In the genomic region with DNA sequence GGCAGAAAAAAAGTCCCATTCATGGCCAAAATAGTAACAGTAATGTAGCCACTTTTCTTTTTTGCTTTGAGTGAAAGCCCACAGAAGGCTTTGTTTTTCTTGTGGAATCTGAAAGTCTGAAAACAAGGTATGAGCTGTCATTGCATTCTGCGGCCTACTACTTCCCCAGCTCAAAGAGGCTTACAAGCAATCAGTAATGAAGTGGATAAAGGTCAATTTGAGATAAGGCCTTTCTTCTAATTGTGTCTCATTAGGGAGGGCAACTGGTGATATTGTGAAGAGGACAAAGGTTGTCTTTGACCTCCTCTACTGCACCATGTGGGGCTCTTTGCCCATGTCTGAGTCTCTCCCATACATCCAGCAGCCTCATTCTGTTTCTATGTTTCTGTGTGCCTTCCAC, we compare ENCODE assay signal across 15 cellular contexts.
DNase-seq lines count a peak whose midpoint lies in the region; ATAC-seq, FAIRE-seq and TF ChIP-seq lines count a peak whose summit lies in the region.
"Had no signal": no experiment of that assay in that cellular context is flagged by ENCODE, and none has a peak within 500 bp of the region (broad histone marks: within the 10 kb centered on the region; RNA-seq: fewer than 3 reads in every experiment).

No MANE protein-coding gene starts in this region.

- H4K20me1 ChIP-seq in GM12878 (ENCODE audit: control insufficient read depth, insufficient read depth) (no peaks in the 10 kb centered on the region), neural progenitor cell (ENCODE audit: low read depth) (no peaks in the 10 kb centered on the region), GM23338 (replicated peaks; ENCODE audit: insufficient read depth) (no peaks in the 10 kb centered on the region)

- no peaks in the 10 kb centered on the region for H3K27me3 ChIP-seq in GM12878 (replicated peaks in 1 of 2; ENCODE audit: control insufficient read depth in 2 of 2, insufficient read depth in 2 of 2, low read length in 1 of 2)
- no peaks in the 10 kb centered on the region for H3K27me3 ChIP-seq in neural progenitor cell
- no peaks in the 10 kb centered on the region for H3K27me3 ChIP-seq in GM23338 (ENCODE audit: insufficient read depth)
- no peaks in the 10 kb centered on the region for H3K27me3 ChIP-seq in thyroid gland
- H3K27me3 ChIP-seq: BE2C had no signal

- no peak for TF ChIP-seq RAD21 in GM12878 (IDR thresholded peaks at IDR 0.05; ENCODE audit: insufficient read depth, low read depth, low read length)

- H3K27me3 Mint-ChIP-seq in neural progenitor cell (ENCODE audit: insufficient read depth, low read depth), result peaks cover 7% of the 10 kb centered on the region
- H3K27me3 Mint-ChIP-seq in GM23338 (ENCODE audit: insufficient read depth, low read depth, poor library complexity), result no peaks in the 10 kb centered on the region
- H3K27me3 Mint-ChIP-seq: CD8-positive, alpha-beta memory T cell had no signal

- no peaks in the 10 kb centered on the region for H3K9me2 ChIP-seq in GM23338 (ENCODE audit: insufficient read depth)

- H3K79me2 ChIP-seq in GM12878 (ENCODE audit: control insufficient read depth, insufficient read depth, low read length) (no peaks in the 10 kb centered on the region), neural progenitor cell (ENCODE audit: low read depth) (no peaks in the 10 kb centered on the region), GM23338 (replicated peaks; ENCODE audit: insufficient read depth) (no peaks in the 10 kb centered on the region)

- WGBS in GM12878 (ENCODE audit: insufficient coverage, insufficient replicate concordance, low lambda C conversion rate, missing lambda C conversion rate), result 40% methylated on average over 1 of the region's 1 CpG
- 100% methylated on average over 1 of the region's 1 CpG for WGBS in thyroid gland, 2 donors

- TF ChIP-seq POLR2A in GM12878 (IDR thresholded peaks at IDR 0.05; ENCODE audit: low read depth, low read length), result no peak
- no peak for TF ChIP-seq POLR2A in thyroid gland (IDR thresholded peaks at IDR 0.05)

- H3K36me3 Mint-ChIP-seq in neural progenitor cell (no peaks in the 10 kb centered on the region), GM23338 (ENCODE audit: low read depth) (no peaks in the 10 kb centered on the region)

- peak; percentile 38 for ATAC-seq in GM12878
- ATAC-seq in GM23338, result no peak
- ATAC-seq in left colon, result no peak
- ATAC-seq: A549, HCT116 had no signal

- POLR2A ChIA-PET in GM12878 (lab: Charles Lee), result no interaction called here

- H3K27ac ChIP-seq in GM12878 (ENCODE audit: control insufficient read depth, insufficient read depth), result no peak overlapping the region
- H3K27ac ChIP-seq in neural progenitor cell, result no peak overlapping the region
- H3K27ac ChIP-seq in GM23338 (ENCODE audit: low read depth), result no peak overlapping the region
- H3K27ac ChIP-seq in thyroid gland, result no peak overlapping the region
- H3K27ac ChIP-seq: A549, HL-60 had no signal

- H3K9me3 Mint-ChIP-seq in neural progenitor cell, result no peaks in the 10 kb centered on the region
- H3K9me3 Mint-ChIP-seq in GM23338, result no peaks in the 10 kb centered on the region; the same call in 2 of the 3 replicates

- RAD21 ChIA-PET in GM12878 (lab: Charles Lee; ENCODE audit: unreplicated experiment), result interaction anchor here (1.0 to 1.1 kb wide), 3 partner anchors 9 to 37 kb away, joined by 3 to 4 read pairs (median 3); no protein-coding TSS in a partner anchor

- SMC1A ChIA-PET in GM12878 (lab: Charles Lee; ENCODE audit: uncharacterized antibody, unreplicated experiment), result interaction anchor here (1.0 to 2.2 kb wide), 4 partner anchors 9 to 67 kb away, joined by 3 to 8 read pairs (median 4); no protein-coding TSS in a partner anchor

- no peaks in the 10 kb centered on the region for H3F3A ChIP-seq in neural progenitor cell (ENCODE audit: low read depth)
- H3F3A ChIP-seq in GM23338 (replicated peaks; ENCODE audit: low read depth), result no peaks in the 10 kb centered on the region

- H3K9ac ChIP-seq in GM12878 (ENCODE audit: control insufficient read depth, insufficient read depth, low read length) (no peak overlapping the region), neural progenitor cell (no peak overlapping the region)

- no peak for FAIRE-seq in GM12878 (lab: Jason Lieb, UNC)
- FAIRE-seq: A549, H54 had no signal

- TF ChIP-seq EP300 in GM12878 (IDR thresholded peaks at IDR 0.05; ENCODE audit: borderline replicate concordance in 1 of 2, control insufficient read depth in 1 of 2, low read depth in 2 of 2, low read length in 2 of 2), result no peak

- H3K9me3 ChIP-seq in GM12878 (replicated peaks; ENCODE audit: control insufficient read depth, insufficient read depth, low read length) (no peaks in the 10 kb centered on the region), neural progenitor cell (ENCODE audit: low read depth) (no peaks in the 10 kb centered on the region), thyroid gland (no peaks in the 10 kb centered on the region)
- H3K9me3 ChIP-seq: A549, BE2C had no signal

- H3K4me1 Mint-ChIP-seq in neural progenitor cell (peaks cover 3% of the 10 kb centered on the region), GM23338 (peaks cover 13% of the 10 kb centered on the region)

- H3K4me2 ChIP-seq in GM12878 (ENCODE audit: control insufficient read depth, insufficient read depth), result no peak overlapping the region
- H3K4me2 ChIP-seq in neural progenitor cell, result no peak overlapping the region
- no peak overlapping the region for H3K4me2 ChIP-seq in GM23338
- H3K4me2 ChIP-seq: A549 had no signal

- H3K36me3 ChIP-seq in GM12878 (ENCODE audit: control insufficient read depth in 2 of 2, insufficient read depth in 2 of 2, low read length in 1 of 2), result no peaks in the 10 kb centered on the region
- H3K36me3 ChIP-seq in neural progenitor cell, result no peaks in the 10 kb centered on the region
- no peaks in the 10 kb centered on the region for H3K36me3 ChIP-seq in GM23338 (ENCODE audit: insufficient read depth)
- no peaks in the 10 kb centered on the region for H3K36me3 ChIP-seq in thyroid gland
- H3K36me3 ChIP-seq: BE2C had no signal

- H3K4me3 Mint-ChIP-seq in neural progenitor cell (no peak overlapping the region), GM23338 (no peak overlapping the region)
- H3K4me3 Mint-ChIP-seq: CD8-positive, alpha-beta memory T cell had no signal

- CTCF ChIA-PET in GM12878 (lab: Yijun Ruan, JAX), result no interaction called here

- H3K4me3 ChIP-seq in GM12878 (no peak overlapping the region), neural progenitor cell (no peak overlapping the region), GM23338 (no peak overlapping the region), thyroid gland (replicated peaks in 1 of 3) (no peak overlapping the region)
- H3K4me3 ChIP-seq: A549 had no signal

- TF ChIP-seq CTCF in GM12878 (IDR thresholded peaks at IDR 0.05 in 2 of 3, conservative IDR thresholded peaks at IDR 0.05 in 1 of 3; ENCODE audit: control insufficient read depth in 2 of 3, extremely low read depth in 1 of 3, insufficient read depth in 1 of 3, low read depth in 3 of 3, low read length in 3 of 3), result no peak
- no peak for TF ChIP-seq CTCF in neural progenitor cell (IDR thresholded peaks at IDR 0.05)
- no peak for TF ChIP-seq CTCF in GM23338 (conservative IDR thresholded peaks at IDR 0.05; ENCODE audit: low read depth in 2 of 2)
- TF ChIP-seq CTCF in thyroid gland (IDR thresholded peaks at IDR 0.05), result no peak

- no TSS peak for BruUV-seq in GM12878 (replicated peaks; lab: Mats Ljungman, UMichigan)

- DNase-seq in NCI-H146 treated with DMSO at 0.1 percent for 48 hours (lab: John Stamatoyannopoulos, UW; ENCODE audit: unreplicated experiment) (peak; percentile 25), GM12878 (ENCODE audit: low read depth, low spot score) (no peak), neural progenitor cell (ENCODE audit: low spot score) (no peak), GM23338 (ENCODE audit: low spot score) (no peak), thyroid gland (no peak), left colon (no peak)
- DNase-seq in activated CD8-positive, alpha-beta memory T cell treated with anti-CD3 and anti-CD28 coated beads, Interleukin-2, amount 50 U/mL, for 4 hours, result no peak
- DNase-seq: BE2C; CD8-positive, alpha-beta memory T cell; DMS53; GF-D8 had no signal

- intact Hi-C loops in GM12878 (cut with micrococcal nuclease; ENCODE audit: unreplicated experiment), result no loop called here
- intact Hi-C loops in thyroid gland (cut with DNase I), result no loop called here
- intact Hi-C loops in left colon (cut with DNase I, micrococcal nuclease), result no loop called here

- H3K4me1 ChIP-seq in GM12878 (ENCODE audit: control insufficient read depth, insufficient read depth, low read length) (no peaks in the 10 kb centered on the region), neural progenitor cell (no peaks in the 10 kb centered on the region), GM23338 (ENCODE audit: insufficient read depth) (peaks cover 3% of the 10 kb centered on the region), thyroid gland (no peaks in the 10 kb centered on the region)
- H3K4me1 ChIP-seq: A549, BE2C had no signal

- H2AFZ ChIP-seq in GM12878 (ENCODE audit: control insufficient read depth, low read depth, low read length) (no peak overlapping the region), neural progenitor cell (replicated peaks) (no peak overlapping the region), GM23338 (no peak overlapping the region)

- H3K27ac Mint-ChIP-seq in neural progenitor cell (peak overlapping the region; percentile 59), GM23338 (no peak overlapping the region)

- in situ Hi-C loops in GM12878 (cut with MboI), result no loop called here

TF ChIP-seq in GM12878, 131 proteins besides CTCF, POLR2A, EP300 and RAD21 (continues in another document):
- TF ChIP-seq FOS (IDR thresholded peaks at IDR 0.05; ENCODE audit: borderline replicate concordance, extremely low read depth, insufficient read length), result no peak

TF ChIP-seq in GM23338, 12 proteins besides CTCF, POLR2A, EP300 and RAD21:
- TF ChIP-seq CREB1 (CRISPR knock-in tag; IDR thresholded peaks at IDR 0.05; ENCODE audit: low read depth), result no peak
- no peak for TF ChIP-seq EZH2phosphoT487 (IDR thresholded peaks at IDR 0.05; ENCODE audit: unreplicated experiment)
TF ChIP-seq in GM23338: peak in this region for 0.
